18 cellular contexts compared by ENCODE assay signal in genomic region chr2:66515743-66516142, GRCh38.
A peak's percentile ranks its signal among the peaks of the same experiment; 100 is the strongest.
DNase-seq lines count a peak whose midpoint lies in the region; ATAC-seq and TF ChIP-seq lines count a peak whose summit lies in the region.
"Had no signal": no experiment of that assay in that cellular context is flagged by ENCODE, and none has a peak within 500 bp of the region (broad histone marks: within the 10 kb centered on the region; RNA-seq: fewer than 3 reads in every experiment).

No MANE protein-coding gene starts in this region.

- H3K36me3 ChIP-seq in body of pancreas (replicated peaks in 1 of 2; ENCODE audit: insufficient read depth in 1 of 2, low read depth in 2 of 2): peaks cover 0 to 5% of the 10 kb centered on the region in 2 donors
- H3K36me3 ChIP-seq: Peyer's patch had no signal

- no peak for TF ChIP-seq POLR2A in body of pancreas (IDR thresholded peaks at IDR 0.05)
- no peak for TF ChIP-seq POLR2A in erythroblast (IDR thresholded peaks at IDR 0.05; ENCODE audit: low read length)

- DNase-seq in ELR (ENCODE audit: low read depth) (peak; percentile 75), M059J (ENCODE audit: low read depth) (peak; percentile 44), body of pancreas (no peak), foreskin keratinocyte (peak in 1 of 2 donors; percentile 15), substantia nigra (lab: John Stamatoyannopoulos, UW) (no peak), erythroblast (lab: John Stamatoyannopoulos, UW) (no peak), amniotic stem cell (lab: John Stamatoyannopoulos, UW) (no peak)
- DNase-seq: COR-L47, DMS79, GF-D8, H7, NCI-H1092, NCI-H1694, NCI-H446, Peyer's patch, SHP77 had no signal

- H3K4me1 ChIP-seq in body of pancreas (peaks cover 39% of the 10 kb centered on the region), foreskin keratinocyte (no peaks in the 10 kb centered on the region)
- H3K4me1 ChIP-seq: A549, Peyer's patch had no signal

- TF ChIP-seq CTCF in body of pancreas (IDR thresholded peaks at IDR 0.05) (no peak), foreskin keratinocyte (conservative IDR thresholded peaks at IDR 0.05) (no peak)

- intact Hi-C loops in body of pancreas (cut with DNase I): no loop called here

- ATAC-seq in body of pancreas (peak; percentile 85), foreskin keratinocyte (peak; percentile 51), GM21576 (IDR thresholded peaks at IDR 0.05; ENCODE audit: unreplicated experiment) (no peak)
- ATAC-seq: A549 had no signal

- H3K27ac ChIP-seq in body of pancreas: peak overlapping the region in 2 of 4 donors; percentile 20 to 65
- H3K27ac ChIP-seq in foreskin keratinocyte: no peak overlapping the region
- H3K27ac ChIP-seq in substantia nigra (ENCODE audit: low read depth, low read length, poor library complexity, severe bottlenecking): no peak overlapping the region
- H3K27ac ChIP-seq: A549, Peyer's patch had no signal

- no peak overlapping the region for H3K4me3 ChIP-seq in body of pancreas
- H3K4me3 ChIP-seq: A549, Peyer's patch had no signal

- H3K9me3 ChIP-seq in body of pancreas: no peaks in the 10 kb centered on the region
- H3K9me3 ChIP-seq: A549, Peyer's patch had no signal

- WGBS in body of pancreas, 2 donors: 10 to 29% methylated on average over 2 of the region's 2 CpGs

- H3K27me3 ChIP-seq in body of pancreas (no peaks in the 10 kb centered on the region), foreskin keratinocyte (no peaks in the 10 kb centered on the region)
- H3K27me3 ChIP-seq: Peyer's patch had no signal

Comparison
In these comparisons a context has a peak if more than half of its experiments do, and no peak if none do; other contexts are left out.
1. DNase-seq: peak in ELR (single experiment) and M059J (single experiment); none in body of pancreas (0 of 4), substantia nigra (0 of 49), erythroblast (0 of 2) and amniotic stem cell (single experiment).